17 cellular contexts compared by ENCODE assay signal in genomic region chr20:2219481-2220006, GRCh38.
"Had no signal": no experiment of that assay in that cellular context is flagged by ENCODE, and none has a peak within 500 bp of the region (broad histone marks: within the 10 kb centered on the region; RNA-seq: fewer than 3 reads in every experiment).

No MANE protein-coding gene starts in this region.

- H3K27ac ChIP-seq: dorsolateral prefrontal cortex, neural progenitor cell, ovary, right atrium auricular region had no signal

- DNase-seq: cortex of kidney; dorsolateral prefrontal cortex; effector CD8-positive, alpha-beta T cell; heart left ventricle; hippocampal formation; left colon; mucosa of descending colon; natural killer cell; nucleus accumbens; ovary; small intestine; stimulated activated CD4-positive, alpha-beta T cell treated with anti-CD3 and anti-CD28 coated beads, Interleukin-12 subunit alpha, Interleukin-12 subunit beta, amount 100 ng/mL, for 4 hours; stimulated activated naive CD4-positive, alpha-beta T cell treated with Interleukin-2 at 50 U/mL for 16 hours; trophoblast cell had no signal

- H3K4me3 ChIP-seq: dorsolateral prefrontal cortex, heart left ventricle, mucosa of descending colon, neural progenitor cell, ovary, right atrium auricular region had no signal

- H3K9me3 ChIP-seq: mucosa of descending colon, ovary, right atrium auricular region had no signal

- H3K27me3 ChIP-seq: dorsolateral prefrontal cortex, neural progenitor cell, ovary, right atrium auricular region had no signal

- H3K4me1 Mint-ChIP-seq: natural killer cell had no signal

- H3K36me3 ChIP-seq: heart left ventricle, neural progenitor cell, ovary, right atrium auricular region had no signal

- H3K4me2 ChIP-seq: neural progenitor cell had no signal

- H2AFZ ChIP-seq: neural progenitor cell had no signal

- H3K9ac ChIP-seq: neural progenitor cell had no signal

- H3K4me3 Mint-ChIP-seq: natural killer cell, neural progenitor cell had no signal

- H3K4me1 ChIP-seq: neural progenitor cell, right atrium auricular region had no signal

- FAIRE-seq: frontal cortex, small intestine had no signal

- ATAC-seq: heart left ventricle, left colon, mucosa of descending colon, natural killer cell had no signal

- H3K27ac Mint-ChIP-seq: natural killer cell, neural progenitor cell had no signal

- H3K9me3 Mint-ChIP-seq: natural killer cell had no signal

- H3K36me3 Mint-ChIP-seq: neural progenitor cell had no signal
